In the genomic region with DNA sequence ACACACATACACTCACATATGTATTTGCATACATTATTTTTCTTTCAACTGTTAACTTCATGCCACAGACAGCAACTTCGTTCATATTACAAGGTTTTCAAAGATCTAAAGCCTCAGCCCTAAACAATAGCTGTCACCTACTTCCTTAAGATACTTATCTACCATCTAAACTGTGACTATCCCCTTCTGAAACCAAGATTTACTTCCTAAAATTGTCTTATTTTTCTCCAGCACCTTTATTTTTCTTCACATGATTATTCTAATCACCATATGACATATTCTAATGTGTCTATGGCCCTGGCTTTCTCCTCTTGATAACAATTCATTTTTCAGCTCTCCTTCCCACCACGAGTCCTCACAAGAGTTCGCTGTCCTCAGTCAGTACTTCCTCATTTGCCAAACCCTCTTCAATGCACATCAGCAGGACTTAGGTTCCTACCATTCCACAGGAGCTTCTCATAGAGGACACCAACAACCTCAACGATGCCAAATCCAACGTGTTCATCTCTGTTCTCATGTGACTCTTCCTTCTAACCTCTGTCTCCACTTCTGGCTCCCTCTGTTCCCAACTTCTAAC, we compare ENCODE assay signal across 1 cellular context.
TF ChIP-seq lines count a peak whose summit lies in the region.

No MANE protein-coding gene starts in this region.

TF ChIP-seq in K562, 482 proteins besides CTCF, POLR2A, EP300 and RAD21 (continued from another document):
- TF ChIP-seq, protein P1, sequence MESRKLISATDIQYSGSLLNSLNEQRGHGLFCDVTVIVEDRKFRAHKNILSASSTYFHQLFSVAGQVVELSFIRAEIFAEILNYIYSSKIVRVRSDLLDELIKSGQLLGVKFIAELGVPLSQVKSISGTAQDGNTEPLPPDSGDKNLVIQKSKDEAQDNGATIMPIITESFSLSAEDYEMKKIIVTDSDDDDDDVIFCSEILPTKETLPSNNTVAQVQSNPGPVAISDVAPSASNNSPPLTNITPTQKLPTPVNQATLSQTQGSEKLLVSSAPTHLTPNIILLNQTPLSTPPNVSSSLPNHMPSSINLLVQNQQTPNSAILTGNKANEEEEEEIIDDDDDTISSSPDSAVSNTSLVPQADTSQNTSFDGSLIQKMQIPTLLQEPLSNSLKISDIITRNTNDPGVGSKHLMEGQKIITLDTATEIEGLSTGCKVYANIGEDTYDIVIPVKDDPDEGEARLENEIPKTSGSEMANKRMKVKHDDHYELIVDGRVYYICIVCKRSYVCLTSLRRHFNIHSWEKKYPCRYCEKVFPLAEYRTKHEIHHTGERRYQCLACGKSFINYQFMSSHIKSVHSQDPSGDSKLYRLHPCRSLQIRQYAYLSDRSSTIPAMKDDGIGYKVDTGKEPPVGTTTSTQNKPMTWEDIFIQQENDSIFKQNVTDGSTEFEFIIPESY (CRISPR knock-in tag; IDR thresholded peaks at IDR 0.05) = no peak
- TF ChIP-seq SMARCB1 (IDR thresholded peaks at IDR 0.05; ENCODE audit: insufficient read length, low read depth) = no peak
- TF ChIP-seq GTF2E2 (tag; IDR thresholded peaks at IDR 0.05) = no peak
- TF ChIP-seq, protein P2, sequence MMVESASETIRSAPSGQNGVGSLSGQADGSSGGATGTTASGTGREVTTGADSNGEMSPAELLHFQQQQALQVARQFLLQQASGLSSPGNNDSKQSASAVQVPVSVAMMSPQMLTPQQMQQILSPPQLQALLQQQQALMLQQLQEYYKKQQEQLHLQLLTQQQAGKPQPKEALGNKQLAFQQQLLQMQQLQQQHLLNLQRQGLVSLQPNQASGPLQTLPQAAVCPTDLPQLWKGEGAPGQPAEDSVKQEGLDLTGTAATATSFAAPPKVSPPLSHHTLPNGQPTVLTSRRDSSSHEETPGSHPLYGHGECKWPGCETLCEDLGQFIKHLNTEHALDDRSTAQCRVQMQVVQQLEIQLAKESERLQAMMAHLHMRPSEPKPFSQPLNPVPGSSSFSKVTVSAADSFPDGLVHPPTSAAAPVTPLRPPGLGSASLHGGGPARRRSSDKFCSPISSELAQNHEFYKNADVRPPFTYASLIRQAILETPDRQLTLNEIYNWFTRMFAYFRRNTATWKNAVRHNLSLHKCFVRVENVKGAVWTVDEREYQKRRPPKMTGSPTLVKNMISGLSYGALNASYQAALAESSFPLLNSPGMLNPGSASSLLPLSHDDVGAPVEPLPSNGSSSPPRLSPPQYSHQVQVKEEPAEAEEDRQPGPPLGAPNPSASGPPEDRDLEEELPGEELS (CRISPR knock-in tag; IDR thresholded peaks at IDR 0.05; ENCODE audit: borderline replicate concordance) = no peak
- 0 out of 2 replicates have a peak, but pooled peaks have one; percentile 21 for TF ChIP-seq FOSL1 (tag; conservative IDR thresholded peaks at IDR 0.05)
- TF ChIP-seq, protein P3, sequence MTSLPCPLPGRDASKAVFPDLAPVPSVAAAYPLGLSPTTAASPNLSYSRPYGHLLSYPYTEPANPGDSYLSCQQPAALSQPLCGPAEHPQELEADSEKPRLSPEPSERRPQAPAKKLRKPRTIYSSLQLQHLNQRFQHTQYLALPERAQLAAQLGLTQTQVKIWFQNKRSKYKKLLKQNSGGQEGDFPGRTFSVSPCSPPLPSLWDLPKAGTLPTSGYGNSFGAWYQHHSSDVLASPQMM (CRISPR knock-in tag; IDR thresholded peaks at IDR 0.05) = no peak
- peak; percentile 63; the same call in 1 of the 2 replicates for TF ChIP-seq CC2D1A (IDR thresholded peaks at IDR 0.05)
- no peak for TF ChIP-seq ZNF282 (CRISPR knock-in tag; IDR thresholded peaks at IDR 0.05)
- no peak for TF ChIP-seq CSDE1 (IDR thresholded peaks at IDR 0.05)
- no peak for TF ChIP-seq XRCC4 (IDR thresholded peaks at IDR 0.05; ENCODE audit: extremely low read depth, insufficient read depth, insufficient read length)
- TF ChIP-seq TCFL5 (CRISPR knock-in tag; conservative IDR thresholded peaks at IDR 0.05) = no peak
- TF ChIP-seq ZNF699 (CRISPR knock-in tag; IDR thresholded peaks at IDR 0.05; ENCODE audit: insufficient replicate concordance) = no peak
- TF ChIP-seq BRD9 (IDR thresholded peaks at IDR 0.05; ENCODE audit: low read depth, partially characterized antibody) = no peak
- TF ChIP-seq DNMT1 (IDR thresholded peaks at IDR 0.05) = no peak
- no peak for TF ChIP-seq GATAD2A (IDR thresholded peaks at IDR 0.05)
- TF ChIP-seq, protein P4, sequence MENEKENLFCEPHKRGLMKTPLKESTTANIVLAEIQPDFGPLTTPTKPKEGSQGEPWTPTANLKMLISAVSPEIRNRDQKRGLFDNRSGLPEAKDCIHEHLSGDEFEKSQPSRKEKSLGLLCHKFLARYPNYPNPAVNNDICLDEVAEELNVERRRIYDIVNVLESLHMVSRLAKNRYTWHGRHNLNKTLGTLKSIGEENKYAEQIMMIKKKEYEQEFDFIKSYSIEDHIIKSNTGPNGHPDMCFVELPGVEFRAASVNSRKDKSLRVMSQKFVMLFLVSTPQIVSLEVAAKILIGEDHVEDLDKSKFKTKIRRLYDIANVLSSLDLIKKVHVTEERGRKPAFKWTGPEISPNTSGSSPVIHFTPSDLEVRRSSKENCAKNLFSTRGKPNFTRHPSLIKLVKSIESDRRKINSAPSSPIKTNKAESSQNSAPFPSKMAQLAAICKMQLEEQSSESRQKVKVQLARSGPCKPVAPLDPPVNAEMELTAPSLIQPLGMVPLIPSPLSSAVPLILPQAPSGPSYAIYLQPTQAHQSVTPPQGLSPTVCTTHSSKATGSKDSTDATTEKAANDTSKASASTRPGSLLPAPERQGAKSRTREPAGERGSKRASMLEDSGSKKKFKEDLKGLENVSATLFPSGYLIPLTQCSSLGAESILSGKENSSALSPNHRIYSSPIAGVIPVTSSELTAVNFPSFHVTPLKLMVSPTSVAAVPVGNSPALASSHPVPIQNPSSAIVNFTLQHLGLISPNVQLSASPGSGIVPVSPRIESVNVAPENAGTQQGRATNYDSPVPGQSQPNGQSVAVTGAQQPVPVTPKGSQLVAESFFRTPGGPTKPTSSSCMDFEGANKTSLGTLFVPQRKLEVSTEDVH (IDR thresholded peaks at IDR 0.05; ENCODE audit: low read depth, partially characterized antibody) = no peak
- TF ChIP-seq, protein P5, sequence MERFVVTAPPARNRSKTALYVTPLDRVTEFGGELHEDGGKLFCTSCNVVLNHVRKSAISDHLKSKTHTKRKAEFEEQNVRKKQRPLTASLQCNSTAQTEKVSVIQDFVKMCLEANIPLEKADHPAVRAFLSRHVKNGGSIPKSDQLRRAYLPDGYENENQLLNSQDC (CRISPR knock-in tag; IDR thresholded peaks at IDR 0.05) = no peak
- TF ChIP-seq CBFA2T2 (conservative IDR thresholded peaks at IDR 0.05) = no peak; the same call in 1 of the 2 replicates
- TF ChIP-seq, protein P6, sequence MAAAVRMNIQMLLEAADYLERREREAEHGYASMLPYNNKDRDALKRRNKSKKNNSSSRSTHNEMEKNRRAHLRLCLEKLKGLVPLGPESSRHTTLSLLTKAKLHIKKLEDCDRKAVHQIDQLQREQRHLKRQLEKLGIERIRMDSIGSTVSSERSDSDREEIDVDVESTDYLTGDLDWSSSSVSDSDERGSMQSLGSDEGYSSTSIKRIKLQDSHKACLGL (CRISPR knock-in tag; IDR thresholded peaks at IDR 0.05; ENCODE audit: borderline replicate concordance, poor library complexity, severe bottlenecking) = no peak
- TF ChIP-seq, protein P7, sequence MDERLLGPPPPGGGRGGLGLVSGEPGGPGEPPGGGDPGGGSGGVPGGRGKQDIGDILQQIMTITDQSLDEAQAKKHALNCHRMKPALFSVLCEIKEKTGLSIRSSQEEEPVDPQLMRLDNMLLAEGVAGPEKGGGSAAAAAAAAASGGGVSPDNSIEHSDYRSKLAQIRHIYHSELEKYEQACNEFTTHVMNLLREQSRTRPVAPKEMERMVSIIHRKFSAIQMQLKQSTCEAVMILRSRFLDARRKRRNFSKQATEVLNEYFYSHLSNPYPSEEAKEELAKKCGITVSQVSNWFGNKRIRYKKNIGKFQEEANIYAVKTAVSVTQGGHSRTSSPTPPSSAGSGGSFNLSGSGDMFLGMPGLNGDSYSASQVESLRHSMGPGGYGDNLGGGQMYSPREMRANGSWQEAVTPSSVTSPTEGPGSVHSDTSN (CRISPR knock-in tag; IDR thresholded peaks at IDR 0.05; ENCODE audit: low read depth) = no peak
- TF ChIP-seq, protein P7 (tag; conservative IDR thresholded peaks at IDR 0.05; ENCODE audit: low read depth) = peak; percentile 69
- TF ChIP-seq ARNT (IDR thresholded peaks at IDR 0.05) = no peak
- TF ChIP-seq MEF2D (tag; conservative IDR thresholded peaks at IDR 0.05; ENCODE audit: low read depth) = no peak
- TF ChIP-seq HMG20B (CRISPR knock-in tag; IDR thresholded peaks at IDR 0.05) = no peak
- no peak for TF ChIP-seq HDAC8 (tag; IDR thresholded peaks at IDR 0.05)
- TF ChIP-seq KLF6 (CRISPR knock-in tag; IDR thresholded peaks at IDR 0.05; ENCODE audit: borderline replicate concordance) = no peak
- no peak for TF ChIP-seq ILF3 (IDR thresholded peaks at IDR 0.05; ENCODE audit: borderline replicate concordance)
- TF ChIP-seq MCM7 (IDR thresholded peaks at IDR 0.05) = no peak
- no peak for TF ChIP-seq RBM22 (IDR thresholded peaks at IDR 0.05; ENCODE audit: low read depth, low read length, poor library complexity, severe bottlenecking)
- TF ChIP-seq CCNT2 (IDR thresholded peaks at IDR 0.05; ENCODE audit: borderline replicate concordance, extremely low read depth, insufficient read length, low read depth, low read length) = no peak
- no peak for TF ChIP-seq ZNF77 (CRISPR knock-in tag; IDR thresholded peaks at IDR 0.05)
- no peak for TF ChIP-seq ZNF76 (CRISPR knock-in tag; IDR thresholded peaks at IDR 0.05; ENCODE audit: borderline replicate concordance)
- 0 out of 2 replicates have a peak, but pooled peaks have one; percentile 17 for TF ChIP-seq NFIC (IDR thresholded peaks at IDR 0.05)
- TF ChIP-seq, protein P8, sequence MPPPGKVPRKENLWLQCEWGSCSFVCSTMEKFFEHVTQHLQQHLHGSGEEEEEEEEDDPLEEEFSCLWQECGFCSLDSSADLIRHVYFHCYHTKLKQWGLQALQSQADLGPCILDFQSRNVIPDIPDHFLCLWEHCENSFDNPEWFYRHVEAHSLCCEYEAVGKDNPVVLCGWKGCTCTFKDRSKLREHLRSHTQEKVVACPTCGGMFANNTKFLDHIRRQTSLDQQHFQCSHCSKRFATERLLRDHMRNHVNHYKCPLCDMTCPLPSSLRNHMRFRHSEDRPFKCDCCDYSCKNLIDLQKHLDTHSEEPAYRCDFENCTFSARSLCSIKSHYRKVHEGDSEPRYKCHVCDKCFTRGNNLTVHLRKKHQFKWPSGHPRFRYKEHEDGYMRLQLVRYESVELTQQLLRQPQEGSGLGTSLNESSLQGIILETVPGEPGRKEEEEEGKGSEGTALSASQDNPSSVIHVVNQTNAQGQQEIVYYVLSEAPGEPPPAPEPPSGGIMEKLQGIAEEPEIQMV (tag; conservative IDR thresholded peaks at IDR 0.05; ENCODE audit: low read depth) = peak; percentile 58; the same call in 1 of the 2 replicates
- TF ChIP-seq SIN3A (IDR thresholded peaks at IDR 0.05; ENCODE audit: borderline replicate concordance in 2 of 2, control insufficient read depth in 1 of 2, low read depth in 2 of 2, low read length in 2 of 2) = no peak
- TF ChIP-seq, protein P9, sequence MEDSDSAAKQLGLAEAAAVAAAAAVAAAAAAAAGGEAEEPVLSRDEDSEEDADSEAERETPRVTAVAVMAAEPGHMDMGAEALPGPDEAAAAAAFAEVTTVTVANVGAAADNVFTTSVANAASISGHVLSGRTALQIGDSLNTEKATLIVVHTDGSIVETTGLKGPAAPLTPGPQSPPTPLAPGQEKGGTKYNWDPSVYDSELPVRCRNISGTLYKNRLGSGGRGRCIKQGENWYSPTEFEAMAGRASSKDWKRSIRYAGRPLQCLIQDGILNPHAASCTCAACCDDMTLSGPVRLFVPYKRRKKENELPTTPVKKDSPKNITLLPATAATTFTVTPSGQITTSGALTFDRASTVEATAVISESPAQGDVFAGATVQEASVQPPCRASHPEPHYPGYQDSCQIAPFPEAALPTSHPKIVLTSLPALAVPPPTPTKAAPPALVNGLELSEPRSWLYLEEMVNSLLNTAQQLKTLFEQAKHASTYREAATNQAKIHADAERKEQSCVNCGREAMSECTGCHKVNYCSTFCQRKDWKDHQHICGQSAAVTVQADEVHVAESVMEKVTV (CRISPR knock-in tag; IDR thresholded peaks at IDR 0.05) = no peak
- no peak for TF ChIP-seq ZNF124 (CRISPR knock-in tag; IDR thresholded peaks at IDR 0.05)
- TF ChIP-seq ZNF263 (CRISPR knock-in tag; IDR thresholded peaks at IDR 0.05; ENCODE audit: borderline replicate concordance) = peak; percentile 40; the same call in 1 of the 2 replicates
TF ChIP-seq in K562: peak in this region for 24.
